1 cellular context compared by ENCODE assay signal in genomic region chr9:32004431-32005076, GRCh38.
A peak's percentile ranks its signal among the peaks of the same experiment; 100 is the strongest.
TF ChIP-seq lines count a peak whose summit lies in the region.

No MANE protein-coding gene starts in this region.

TF ChIP-seq in HepG2, 621 proteins besides CTCF, POLR2A, EP300 and RAD21 (continued from another document and continues in another):
- TF ChIP-seq MATR3 (CRISPR knock-in tag; IDR thresholded peaks at IDR 0.05), result no peak
- TF ChIP-seq ZNF816 (CRISPR knock-in tag; IDR thresholded peaks at IDR 0.05; ENCODE audit: borderline replicate concordance), result no peak
- peak; percentile 57; the same call in 1 of the 2 replicates for TF ChIP-seq POGZ (CRISPR knock-in tag; IDR thresholded peaks at IDR 0.05)
- TF ChIP-seq ZNF260 (CRISPR knock-in tag; IDR thresholded peaks at IDR 0.05; ENCODE audit: borderline replicate concordance, low read depth), result no peak
- 0 out of 2 replicates have a peak, but pooled peaks have one; percentile 29 for TF ChIP-seq KAT8 (CRISPR knock-in tag; IDR thresholded peaks at IDR 0.05)
- TF ChIP-seq HHEX (CRISPR knock-in tag; IDR thresholded peaks at IDR 0.05), result no peak
- peak; percentile 50; the same call in 1 of the 2 replicates for TF ChIP-seq ZNF44 (CRISPR knock-in tag; IDR thresholded peaks at IDR 0.05)
- TF ChIP-seq ZFP1 (CRISPR knock-in tag; IDR thresholded peaks at IDR 0.05), result no peak
- TF ChIP-seq ATAD3A (CRISPR knock-in tag; IDR thresholded peaks at IDR 0.05), result no peak
- TF ChIP-seq FOXO1 (CRISPR knock-in tag; IDR thresholded peaks at IDR 0.05), result peak; percentile 68; the same call in 1 of the 2 replicates
- TF ChIP-seq, protein P1, sequence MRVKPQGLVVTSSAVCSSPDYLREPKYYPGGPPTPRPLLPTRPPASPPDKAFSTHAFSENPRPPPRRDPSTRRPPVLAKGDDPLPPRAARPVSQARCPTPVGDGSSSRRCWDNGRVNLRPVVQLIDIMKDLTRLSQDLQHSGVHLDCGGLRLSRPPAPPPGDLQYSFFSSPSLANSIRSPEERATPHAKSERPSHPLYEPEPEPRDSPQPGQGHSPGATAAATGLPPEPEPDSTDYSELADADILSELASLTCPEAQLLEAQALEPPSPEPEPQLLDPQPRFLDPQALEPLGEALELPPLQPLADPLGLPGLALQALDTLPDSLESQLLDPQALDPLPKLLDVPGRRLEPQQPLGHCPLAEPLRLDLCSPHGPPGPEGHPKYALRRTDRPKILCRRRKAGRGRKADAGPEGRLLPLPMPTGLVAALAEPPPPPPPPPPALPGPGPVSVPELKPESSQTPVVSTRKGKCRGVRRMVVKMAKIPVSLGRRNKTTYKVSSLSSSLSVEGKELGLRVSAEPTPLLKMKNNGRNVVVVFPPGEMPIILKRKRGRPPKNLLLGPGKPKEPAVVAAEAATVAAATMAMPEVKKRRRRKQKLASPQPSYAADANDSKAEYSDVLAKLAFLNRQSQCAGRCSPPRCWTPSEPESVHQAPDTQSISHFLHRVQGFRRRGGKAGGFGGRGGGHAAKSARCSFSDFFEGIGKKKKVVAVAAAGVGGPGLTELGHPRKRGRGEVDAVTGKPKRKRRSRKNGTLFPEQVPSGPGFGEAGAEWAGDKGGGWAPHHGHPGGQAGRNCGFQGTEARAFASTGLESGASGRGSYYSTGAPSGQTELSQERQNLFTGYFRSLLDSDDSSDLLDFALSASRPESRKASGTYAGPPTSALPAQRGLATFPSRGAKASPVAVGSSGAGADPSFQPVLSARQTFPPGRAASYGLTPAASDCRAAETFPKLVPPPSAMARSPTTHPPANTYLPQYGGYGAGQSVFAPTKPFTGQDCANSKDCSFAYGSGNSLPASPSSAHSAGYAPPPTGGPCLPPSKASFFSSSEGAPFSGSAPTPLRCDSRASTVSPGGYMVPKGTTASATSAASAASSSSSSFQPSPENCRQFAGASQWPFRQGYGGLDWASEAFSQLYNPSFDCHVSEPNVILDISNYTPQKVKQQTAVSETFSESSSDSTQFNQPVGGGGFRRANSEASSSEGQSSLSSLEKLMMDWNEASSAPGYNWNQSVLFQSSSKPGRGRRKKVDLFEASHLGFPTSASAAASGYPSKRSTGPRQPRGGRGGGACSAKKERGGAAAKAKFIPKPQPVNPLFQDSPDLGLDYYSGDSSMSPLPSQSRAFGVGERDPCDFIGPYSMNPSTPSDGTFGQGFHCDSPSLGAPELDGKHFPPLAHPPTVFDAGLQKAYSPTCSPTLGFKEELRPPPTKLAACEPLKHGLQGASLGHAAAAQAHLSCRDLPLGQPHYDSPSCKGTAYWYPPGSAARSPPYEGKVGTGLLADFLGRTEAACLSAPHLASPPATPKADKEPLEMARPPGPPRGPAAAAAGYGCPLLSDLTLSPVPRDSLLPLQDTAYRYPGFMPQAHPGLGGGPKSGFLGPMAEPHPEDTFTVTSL (CRISPR knock-in tag; IDR thresholded peaks at IDR 0.05; ENCODE audit: borderline replicate concordance), result peak; percentile 57; the same call in 1 of the 2 replicates
- TF ChIP-seq HOXA9 (CRISPR knock-in tag; IDR thresholded peaks at IDR 0.05; ENCODE audit: borderline replicate concordance), result no peak
- TF ChIP-seq ZFP62 (CRISPR knock-in tag; IDR thresholded peaks at IDR 0.05), result no peak
- TF ChIP-seq, protein P2, sequence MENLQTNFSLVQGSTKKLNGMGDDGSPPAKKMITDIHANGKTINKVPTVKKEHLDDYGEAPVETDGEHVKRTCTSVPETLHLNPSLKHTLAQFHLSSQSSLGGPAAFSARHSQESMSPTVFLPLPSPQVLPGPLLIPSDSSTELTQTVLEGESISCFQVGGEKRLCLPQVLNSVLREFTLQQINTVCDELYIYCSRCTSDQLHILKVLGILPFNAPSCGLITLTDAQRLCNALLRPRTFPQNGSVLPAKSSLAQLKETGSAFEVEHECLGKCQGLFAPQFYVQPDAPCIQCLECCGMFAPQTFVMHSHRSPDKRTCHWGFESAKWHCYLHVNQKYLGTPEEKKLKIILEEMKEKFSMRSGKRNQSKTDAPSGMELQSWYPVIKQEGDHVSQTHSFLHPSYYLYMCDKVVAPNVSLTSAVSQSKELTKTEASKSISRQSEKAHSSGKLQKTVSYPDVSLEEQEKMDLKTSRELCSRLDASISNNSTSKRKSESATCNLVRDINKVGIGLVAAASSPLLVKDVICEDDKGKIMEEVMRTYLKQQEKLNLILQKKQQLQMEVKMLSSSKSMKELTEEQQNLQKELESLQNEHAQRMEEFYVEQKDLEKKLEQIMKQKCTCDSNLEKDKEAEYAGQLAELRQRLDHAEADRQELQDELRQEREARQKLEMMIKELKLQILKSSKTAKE (CRISPR knock-in tag; IDR thresholded peaks at IDR 0.05; ENCODE audit: borderline replicate concordance), result no peak
- TF ChIP-seq MXD3 (CRISPR knock-in tag; IDR thresholded peaks at IDR 0.05), result no peak
- no peak for TF ChIP-seq ATF4 (CRISPR knock-in tag; IDR thresholded peaks at IDR 0.05)
- TF ChIP-seq, protein P3, sequence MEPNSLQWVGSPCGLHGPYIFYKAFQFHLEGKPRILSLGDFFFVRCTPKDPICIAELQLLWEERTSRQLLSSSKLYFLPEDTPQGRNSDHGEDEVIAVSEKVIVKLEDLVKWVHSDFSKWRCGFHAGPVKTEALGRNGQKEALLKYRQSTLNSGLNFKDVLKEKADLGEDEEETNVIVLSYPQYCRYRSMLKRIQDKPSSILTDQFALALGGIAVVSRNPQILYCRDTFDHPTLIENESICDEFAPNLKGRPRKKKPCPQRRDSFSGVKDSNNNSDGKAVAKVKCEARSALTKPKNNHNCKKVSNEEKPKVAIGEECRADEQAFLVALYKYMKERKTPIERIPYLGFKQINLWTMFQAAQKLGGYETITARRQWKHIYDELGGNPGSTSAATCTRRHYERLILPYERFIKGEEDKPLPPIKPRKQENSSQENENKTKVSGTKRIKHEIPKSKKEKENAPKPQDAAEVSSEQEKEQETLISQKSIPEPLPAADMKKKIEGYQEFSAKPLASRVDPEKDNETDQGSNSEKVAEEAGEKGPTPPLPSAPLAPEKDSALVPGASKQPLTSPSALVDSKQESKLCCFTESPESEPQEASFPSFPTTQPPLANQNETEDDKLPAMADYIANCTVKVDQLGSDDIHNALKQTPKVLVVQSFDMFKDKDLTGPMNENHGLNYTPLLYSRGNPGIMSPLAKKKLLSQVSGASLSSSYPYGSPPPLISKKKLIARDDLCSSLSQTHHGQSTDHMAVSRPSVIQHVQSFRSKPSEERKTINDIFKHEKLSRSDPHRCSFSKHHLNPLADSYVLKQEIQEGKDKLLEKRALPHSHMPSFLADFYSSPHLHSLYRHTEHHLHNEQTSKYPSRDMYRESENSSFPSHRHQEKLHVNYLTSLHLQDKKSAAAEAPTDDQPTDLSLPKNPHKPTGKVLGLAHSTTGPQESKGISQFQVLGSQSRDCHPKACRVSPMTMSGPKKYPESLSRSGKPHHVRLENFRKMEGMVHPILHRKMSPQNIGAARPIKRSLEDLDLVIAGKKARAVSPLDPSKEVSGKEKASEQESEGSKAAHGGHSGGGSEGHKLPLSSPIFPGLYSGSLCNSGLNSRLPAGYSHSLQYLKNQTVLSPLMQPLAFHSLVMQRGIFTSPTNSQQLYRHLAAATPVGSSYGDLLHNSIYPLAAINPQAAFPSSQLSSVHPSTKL (CRISPR knock-in tag; IDR thresholded peaks at IDR 0.05), result peak; percentile 73
- no peak for TF ChIP-seq SUZ12 (IDR thresholded peaks at IDR 0.05; ENCODE audit: low read depth, low read length)
- no peak for TF ChIP-seq MAFK (conservative IDR thresholded peaks at IDR 0.05 in 1 of 2, IDR thresholded peaks at IDR 0.05 in 1 of 2; ENCODE audit: low read length in 2 of 2)
- TF ChIP-seq DNMT1 (CRISPR knock-in tag; IDR thresholded peaks at IDR 0.05), result no peak
- TF ChIP-seq FOXA3 (CRISPR knock-in tag; IDR thresholded peaks at IDR 0.05), result peak; percentile 69
- TF ChIP-seq SNRNP70 (IDR thresholded peaks at IDR 0.05; ENCODE audit: low read depth, low read length), result no peak
- TF ChIP-seq, protein P4, sequence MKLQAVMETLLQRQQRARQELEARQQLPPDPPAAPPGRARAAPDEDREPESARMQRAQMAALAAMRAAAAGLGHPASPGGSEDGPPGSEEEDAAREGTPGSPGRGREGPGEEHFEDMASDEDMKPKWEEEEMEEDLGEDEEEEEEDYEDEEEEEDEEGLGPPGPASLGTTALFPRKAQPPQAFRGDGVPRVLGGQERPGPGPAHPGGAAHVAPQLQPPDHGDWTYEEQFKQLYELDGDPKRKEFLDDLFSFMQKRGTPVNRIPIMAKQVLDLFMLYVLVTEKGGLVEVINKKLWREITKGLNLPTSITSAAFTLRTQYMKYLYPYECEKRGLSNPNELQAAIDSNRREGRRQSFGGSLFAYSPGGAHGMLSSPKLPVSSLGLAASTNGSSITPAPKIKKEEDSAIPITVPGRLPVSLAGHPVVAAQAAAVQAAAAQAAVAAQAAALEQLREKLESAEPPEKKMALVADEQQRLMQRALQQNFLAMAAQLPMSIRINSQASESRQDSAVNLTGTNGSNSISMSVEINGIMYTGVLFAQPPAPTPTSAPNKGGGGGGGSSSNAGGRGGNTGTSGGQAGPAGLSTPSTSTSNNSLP (IDR thresholded peaks at IDR 0.05; ENCODE audit: low read depth, low read length), result peak; percentile 50; the same call in 1 of the 2 replicates
- TF ChIP-seq HNF4G (IDR thresholded peaks at IDR 0.05; ENCODE audit: borderline replicate concordance, low read depth, low read length), result peak; percentile 52; the same call in 1 of the 2 replicates
- TF ChIP-seq HNF4G (CRISPR knock-in tag; IDR thresholded peaks at IDR 0.05; ENCODE audit: borderline replicate concordance, low read depth), result no peak
- TF ChIP-seq ZNF792 (CRISPR knock-in tag; IDR thresholded peaks at IDR 0.05), result 0 out of 2 replicates have a peak, but pooled peaks have one; percentile 21
- peak; percentile 36; the same call in 1 of the 2 replicates for TF ChIP-seq IRF2 (CRISPR knock-in tag; IDR thresholded peaks at IDR 0.05)
- TF ChIP-seq KMT2A (CRISPR knock-in tag; IDR thresholded peaks at IDR 0.05), result peak; percentile 52; the same call in 1 of the 2 replicates
- TF ChIP-seq ZNF644 (CRISPR knock-in tag; IDR thresholded peaks at IDR 0.05; ENCODE audit: low read depth), result 0 out of 2 replicates have a peak, but pooled peaks have one; percentile 24
- TF ChIP-seq, protein P5, sequence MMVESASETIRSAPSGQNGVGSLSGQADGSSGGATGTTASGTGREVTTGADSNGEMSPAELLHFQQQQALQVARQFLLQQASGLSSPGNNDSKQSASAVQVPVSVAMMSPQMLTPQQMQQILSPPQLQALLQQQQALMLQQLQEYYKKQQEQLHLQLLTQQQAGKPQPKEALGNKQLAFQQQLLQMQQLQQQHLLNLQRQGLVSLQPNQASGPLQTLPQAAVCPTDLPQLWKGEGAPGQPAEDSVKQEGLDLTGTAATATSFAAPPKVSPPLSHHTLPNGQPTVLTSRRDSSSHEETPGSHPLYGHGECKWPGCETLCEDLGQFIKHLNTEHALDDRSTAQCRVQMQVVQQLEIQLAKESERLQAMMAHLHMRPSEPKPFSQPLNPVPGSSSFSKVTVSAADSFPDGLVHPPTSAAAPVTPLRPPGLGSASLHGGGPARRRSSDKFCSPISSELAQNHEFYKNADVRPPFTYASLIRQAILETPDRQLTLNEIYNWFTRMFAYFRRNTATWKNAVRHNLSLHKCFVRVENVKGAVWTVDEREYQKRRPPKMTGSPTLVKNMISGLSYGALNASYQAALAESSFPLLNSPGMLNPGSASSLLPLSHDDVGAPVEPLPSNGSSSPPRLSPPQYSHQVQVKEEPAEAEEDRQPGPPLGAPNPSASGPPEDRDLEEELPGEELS (CRISPR knock-in tag; IDR thresholded peaks at IDR 0.05), result peak; percentile 79
- TF ChIP-seq LCORL (IDR thresholded peaks at IDR 0.05), result no peak
- no peak for TF ChIP-seq LCORL (CRISPR knock-in tag; IDR thresholded peaks at IDR 0.05)
- no peak for TF ChIP-seq U2AF1 (optimal IDR thresholded peaks at IDR 0.05; ENCODE audit: low read depth, low read length)
- TF ChIP-seq TEAD3 (CRISPR knock-in tag; optimal IDR thresholded peaks at IDR 0.05; ENCODE audit: borderline replicate concordance), result peak; percentile 45
- TF ChIP-seq ZMYM4 (CRISPR knock-in tag; IDR thresholded peaks at IDR 0.05), result peak; percentile 48; the same call in 1 of the 2 replicates
- TF ChIP-seq IRX3 (CRISPR knock-in tag; IDR thresholded peaks at IDR 0.05; ENCODE audit: borderline replicate concordance, low read depth), result no peak
- TF ChIP-seq ZKSCAN5 (CRISPR knock-in tag; IDR thresholded peaks at IDR 0.05), result no peak
- peak; percentile 44; the same call in 1 of the 2 replicates for TF ChIP-seq ZFX (CRISPR knock-in tag; IDR thresholded peaks at IDR 0.05; ENCODE audit: low read depth)
- no peak for TF ChIP-seq BRF2 (CRISPR knock-in tag; IDR thresholded peaks at IDR 0.05)
- TF ChIP-seq ZNF224 (CRISPR knock-in tag; IDR thresholded peaks at IDR 0.05), result no peak
- TF ChIP-seq, protein P6, sequence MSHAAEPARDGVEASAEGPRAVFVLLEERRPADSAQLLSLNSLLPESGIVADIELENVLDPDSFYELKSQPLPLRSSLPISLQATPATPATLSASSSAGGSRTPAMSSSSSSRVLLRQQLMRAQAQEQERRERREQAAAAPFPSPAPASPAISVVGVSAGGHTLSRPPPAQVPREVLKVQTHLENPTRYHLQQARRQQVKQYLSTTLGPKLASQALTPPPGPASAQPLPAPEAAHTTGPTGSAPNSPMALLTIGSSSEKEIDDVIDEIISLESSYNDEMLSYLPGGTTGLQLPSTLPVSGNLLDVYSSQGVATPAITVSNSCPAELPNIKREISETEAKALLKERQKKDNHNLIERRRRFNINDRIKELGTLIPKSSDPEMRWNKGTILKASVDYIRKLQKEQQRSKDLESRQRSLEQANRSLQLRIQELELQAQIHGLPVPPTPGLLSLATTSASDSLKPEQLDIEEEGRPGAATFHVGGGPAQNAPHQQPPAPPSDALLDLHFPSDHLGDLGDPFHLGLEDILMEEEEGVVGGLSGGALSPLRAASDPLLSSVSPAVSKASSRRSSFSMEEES (CRISPR knock-in tag; IDR thresholded peaks at IDR 0.05), result 0 out of 2 replicates have a peak, but pooled peaks have one; percentile 15
- no peak for TF ChIP-seq ZSCAN31 (CRISPR knock-in tag; IDR thresholded peaks at IDR 0.05; ENCODE audit: low read depth)
